8 cellular contexts compared by ENCODE assay signal in genomic region chr14:76953196-76953945, GRCh38.
DNase-seq lines count a peak whose midpoint lies in the region; ATAC-seq and TF ChIP-seq lines count a peak whose summit lies in the region.

No MANE protein-coding gene starts in this region.

- TF ChIP-seq CTCF in breast epithelium (IDR thresholded peaks at IDR 0.05) = no peak

- POLR2A ChIA-PET in T-cell (lab: Charles Lee) = interaction anchor here (0.5 to 1.2 kb wide), 7 partner anchors 9 to 778 kb away, joined by 3 to 6 read pairs (median 4); no protein-coding TSS in a partner anchor

- peak overlapping the region; percentile 3 to 48 (median 26) for H3K4me3 ChIP-seq in breast epithelium

- intact Hi-C loops in breast epithelium (cut with DNase I; ENCODE audit: low total_unique reads) = no loop called here

- no peaks in the 10 kb centered on the region for H3K27me3 Mint-ChIP-seq in T-cell

- no peaks in the 10 kb centered on the region for H3K36me3 ChIP-seq in breast epithelium

- ATAC-seq in T-cell (replicated peaks in 1 of 4) (peak in 1 of 4 experiments; percentile 21), GM18517 (IDR thresholded peaks at IDR 0.05; ENCODE audit: unreplicated experiment) (no peak)

- no peaks in the 10 kb centered on the region for H3K9me3 Mint-ChIP-seq in T-cell

- H3K27ac Mint-ChIP-seq in T-cell = peak overlapping the region; percentile 78 to 91

- no peaks in the 10 kb centered on the region for H3K27me3 ChIP-seq in breast epithelium

- H3K9me3 ChIP-seq in breast epithelium = no peaks in the 10 kb centered on the region

- H3K27ac ChIP-seq in breast epithelium = peak overlapping the region; percentile 87 to 98

- DNase-seq in AG08395 (ENCODE audit: low spot score) = peak; percentile 75
- peak; percentile 64 for DNase-seq in HCEC 1CT
- DNase-seq in T-cell = peak in 31 of 34 experiments; percentile 14 to 57 (median 37)
- DNase-seq in breast epithelium (ENCODE audit: low spot score in 2 of 2) = peak; percentile 79 to 82
- peak; percentile 94 for DNase-seq in kidney tubule cell (ENCODE audit: low spot score)
- DNase-seq in stimulated activated CD8-positive, alpha-beta memory T cell treated with anti-CD3 and anti-CD28 coated beads, Interleukin-4, amount 100 ng/mL, for 24 hours (ENCODE audit: low read depth) = peak; percentile 1
- no peak for DNase-seq in iPS-NIHi11 (ENCODE audit: low spot score)

- H3K4me1 Mint-ChIP-seq in T-cell = peaks cover 37 to 55% (median 54%) of the 10 kb centered on the region in 3 donors

- peak overlapping the region; percentile 41 to 86 (median 45) for H3K4me3 Mint-ChIP-seq in T-cell

- peaks cover 11 to 29% of the 10 kb centered on the region in 2 donors for H3K4me1 ChIP-seq in breast epithelium

- CTCF ChIA-PET in T-cell (lab: Charles Lee) = interaction anchor here (0.6 to 1.3 kb wide), 8 partner anchors 8 to 117 kb away, joined by 3 to 9 read pairs (median 4); no protein-coding TSS in a partner anchor

- no peak for TF ChIP-seq POLR2A in breast epithelium (IDR thresholded peaks at IDR 0.05)

- H3K36me3 Mint-ChIP-seq in T-cell = no peaks in the 10 kb centered on the region
